In the genomic region with DNA sequence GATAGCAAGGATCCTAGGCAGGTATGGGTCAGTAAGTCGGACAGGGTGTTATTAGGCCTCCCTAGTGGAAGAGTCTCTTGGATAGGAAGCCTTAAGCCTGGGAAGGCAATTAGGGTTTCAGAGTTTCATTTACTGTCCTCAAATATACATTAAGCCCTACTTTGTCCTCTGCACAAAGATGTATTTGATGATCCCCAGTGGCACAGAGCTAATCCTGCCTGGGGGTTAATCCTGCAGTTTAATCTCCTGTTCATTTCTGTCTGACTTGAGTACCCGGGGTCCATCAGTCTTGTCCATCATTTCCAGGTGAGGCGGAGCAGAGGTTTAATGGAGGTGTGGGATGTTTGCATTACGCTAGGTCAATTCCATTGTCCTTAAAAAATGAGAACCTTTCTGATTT, we compare ENCODE assay signal across 19 cellular contexts.
"Had no signal": no experiment of that assay in that cellular context is flagged by ENCODE, and none has a peak within 500 bp of the region (broad histone marks: within the 10 kb centered on the region; RNA-seq: fewer than 3 reads in every experiment).

No MANE protein-coding gene starts in this region.

- H3K9me3 ChIP-seq: adrenal gland, pancreas, spleen had no signal

- H3K27ac ChIP-seq: adrenal gland, pancreas, spleen had no signal

- H3K4me1 ChIP-seq: adrenal gland, pancreas, spleen had no signal

- H3K36me3 ChIP-seq: adrenal gland, pancreas, spleen had no signal

- DNase-seq: activated CD4-positive, alpha-beta T cell treated with anti-CD3 and anti-CD28 coated beads for 36 hours; activated CD4-positive, alpha-beta T cell treated with anti-CD3 and anti-CD28 coated beads, Interleukin-2, amount 50 U/mL, for 48 hours; activated gamma-delta T cell; effector CD8-positive, alpha-beta T cell; left ventricle myocardium superior; naive B cell; pancreas; spleen; stimulated activated CD8-positive, alpha-beta memory T cell treated with anti-CD3 and anti-CD28 coated beads, Interleukin-4, amount 100 ng/mL, for 48 hours; stimulated activated naive CD4-positive, alpha-beta T cell; SW 1271; T-helper 2 cell; trophoblast cell had no signal

- FAIRE-seq: astrocyte, bronchial epithelial cell, pancreas, TTC549 had no signal

- H3K4me3 ChIP-seq: adrenal gland, pancreas, spleen had no signal

- H3K27me3 ChIP-seq: adrenal gland, pancreas, spleen had no signal

- ATAC-seq: activated CD4-positive, alpha-beta T cell treated with anti-CD3 and anti-CD28 coated beads for 36 hours; activated naive CD4-positive, alpha-beta T cell treated with anti-CD3 and anti-CD28 coated beads, Interleukin-2, amount 50 U/mL, for 72 hours; esophagus mucosa; pancreas had no signal
